ENCODE assay signal across 10 cellular contexts in genomic region chr2:161243312-161243711, GRCh38.
DNase-seq lines count a peak whose midpoint lies in the region; ATAC-seq, FAIRE-seq and TF ChIP-seq lines count a peak whose summit lies in the region.
"Had no signal": no experiment of that assay in that cellular context is flagged by ENCODE, and none has a peak within 500 bp of the region (broad histone marks: within the 10 kb centered on the region; RNA-seq: fewer than 3 reads in every experiment).

No MANE protein-coding gene starts in this region.

- no peaks in the 10 kb centered on the region for H3K36me3 ChIP-seq in K562 (ENCODE audit: control insufficient read depth, insufficient read depth, low read length)

- H2AFZ ChIP-seq in K562 (ENCODE audit: low read depth, low read length), result peak overlapping the region; percentile 29; the same call in 1 of the 2 replicates

- no peak overlapping the region for H3K4me2 ChIP-seq in K562 (ENCODE audit: insufficient read depth, low read length)

- no peak overlapping the region for H3K9ac ChIP-seq in K562 (ENCODE audit: insufficient read depth in 1 of 2, low read depth in 2 of 2, low read length in 2 of 2)

- TF ChIP-seq EP300 in K562 (IDR thresholded peaks at IDR 0.05; ENCODE audit: low read length), result no peak

- ATAC-seq in GM19351 (IDR thresholded peaks at IDR 0.05; ENCODE audit: unreplicated experiment) (peak; percentile 29), HG03280 (IDR thresholded peaks at IDR 0.05; ENCODE audit: unreplicated experiment) (peak; percentile 20), K562 (peak; percentile 37)
- ATAC-seq: WTC11 had no signal

- in situ Hi-C loops in K562 (cut with MboI), result no loop called here

- intact Hi-C loops in K562 (cut with micrococcal nuclease), result no loop called here

- BruUV-seq in K562 (replicated peaks; lab: Mats Ljungman, UMichigan), result no TSS peak

- DNase-seq in GF-D8 (lab: John Stamatoyannopoulos, UW) (peak; percentile 25), K562 (ENCODE audit: extremely low read depth in 1 of 4, low spot score in 3 of 4) (no peak), MV-4-11 (lab: John Stamatoyannopoulos, UW) (no peak), putamen (ENCODE audit: low spot score) (no peak), NCI-H1436 (lab: John Stamatoyannopoulos, UW) (no peak), iPS-NIHi11 (ENCODE audit: low spot score) (no peak)
- DNase-seq: effector CD8-positive, alpha-beta T cell had no signal

- no peak overlapping the region for H3K27ac ChIP-seq in K562 (ENCODE audit: extremely low read depth, low read depth, low read length)

- H3K4me3 ChIP-seq in K562, result no peak overlapping the region

- H4K20me1 ChIP-seq in K562 (replicated peaks; ENCODE audit: control insufficient read depth, insufficient read depth, low read length), result no peaks in the 10 kb centered on the region

- POLR2A ChIA-PET in K562 (lab: Yijun Ruan, JAX), result interaction anchor here (1.1 to 1.3 kb wide), 2 partner anchors 10 to 80 kb away, joined by 3 to 5 read pairs; no protein-coding TSS in a partner anchor

- H3K9me1 ChIP-seq in K562 (ENCODE audit: control insufficient read depth, insufficient read depth, low read length), result no peaks in the 10 kb centered on the region

- H3K4me1 ChIP-seq in K562 (replicated peaks in 1 of 2; ENCODE audit: control insufficient read depth in 2 of 2, insufficient read depth in 2 of 2, low read length in 2 of 2), result peaks cover 2 to 3% of the 10 kb centered on the region in 2 experiments; a peak in 2 of 5 replicates

- 7% methylated on average over 3 of the region's 3 CpGs for WGBS in K562 (ENCODE audit: insufficient coverage, low coverage, missing lambda C conversion rate)

- TF ChIP-seq POLR2A in K562 (conservative IDR thresholded peaks at IDR 0.05), result no peak

- H3K27me3 ChIP-seq in K562 (ENCODE audit: control insufficient read depth in 2 of 2, insufficient read depth in 2 of 2, low read length in 2 of 2), result no peaks in the 10 kb centered on the region; a peak in 1 of 5 replicates

- no peaks in the 10 kb centered on the region for H3K9me3 ChIP-seq in K562 (replicated peaks; ENCODE audit: control insufficient read depth, insufficient read depth, low read depth, low read length)

- FAIRE-seq in K562 (lab: Jason Lieb, UNC), result no peak

- TF ChIP-seq RAD21 in K562 (CRISPR knock-in tag; conservative IDR thresholded peaks at IDR 0.05 in 1 of 2, IDR thresholded peaks at IDR 0.05 in 1 of 2), result no peak

- no peak for TF ChIP-seq CTCF in K562 (IDR thresholded peaks at IDR 0.05 in 2 of 3, conservative IDR thresholded peaks at IDR 0.05 in 1 of 3; ENCODE audit: insufficient read depth in 2 of 3, low read depth in 1 of 3, low read length in 3 of 3)

- CTCF ChIA-PET in K562 (lab: Yijun Ruan, JAX; ENCODE audit: low intra/inter-chr PET ratio), result no interaction called here

- no peaks in the 10 kb centered on the region for H3K79me2 ChIP-seq in K562 (ENCODE audit: control insufficient read depth, insufficient read depth, low read length)

TF ChIP-seq in K562, 482 proteins besides CTCF, POLR2A, EP300 and RAD21:
- TF ChIP-seq BCL6 (CRISPR knock-in tag; IDR thresholded peaks at IDR 0.05) (no peak), NFIC (IDR thresholded peaks at IDR 0.05) (no peak), YBX1 (IDR thresholded peaks at IDR 0.05) (no peak), MCM3 (IDR thresholded peaks at IDR 0.05) (no peak), ZNF561 (CRISPR knock-in tag; conservative IDR thresholded peaks at IDR 0.05) (no peak), USF2 (CRISPR knock-in tag; IDR thresholded peaks at IDR 0.05) (no peak)
